ENCODE assay signal across 16 cellular contexts in the genomic region with DNA sequence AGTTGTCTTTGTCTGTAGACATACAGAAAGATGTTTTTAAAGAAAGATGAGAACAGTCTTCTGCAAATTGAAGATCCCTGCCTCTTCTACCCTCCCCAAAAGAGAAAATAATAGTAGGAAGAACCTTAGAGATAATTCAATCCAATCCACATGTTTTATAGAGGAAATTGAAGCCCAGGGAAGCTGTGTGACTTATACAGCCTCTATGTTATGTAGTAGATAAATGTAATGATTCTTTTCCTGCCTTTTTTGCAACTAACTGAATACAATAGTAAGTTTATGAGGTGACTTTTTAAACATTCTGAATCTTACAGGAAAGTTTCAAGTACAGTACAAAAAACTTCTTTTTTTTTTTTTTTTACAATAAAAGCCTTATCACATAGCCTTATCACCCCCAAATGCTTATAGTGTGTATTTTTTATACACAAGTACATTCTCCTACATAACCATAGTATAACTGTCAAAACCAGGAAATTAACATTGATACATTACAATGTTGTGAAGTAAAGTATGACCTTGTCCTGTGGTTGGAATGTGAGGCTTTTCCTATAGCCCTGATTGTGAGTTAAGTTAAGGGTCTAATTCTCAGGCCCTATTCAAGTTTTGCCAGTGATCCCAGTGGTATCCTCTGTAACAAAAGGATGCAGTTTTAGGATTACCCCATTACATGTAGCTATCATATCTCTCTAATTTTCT.
DNase-seq lines count a peak whose midpoint lies in the region; TF ChIP-seq lines count a peak whose summit lies in the region.
"Had no signal": no experiment of that assay in that cellular context is flagged by ENCODE, and none has a peak within 500 bp of the region (broad histone marks: within the 10 kb centered on the region; RNA-seq: fewer than 3 reads in every experiment).

No MANE protein-coding gene starts in this region.

- H3K27me3 ChIP-seq in uterus, result no peaks in the 10 kb centered on the region
- H3K27me3 ChIP-seq: BLaER1 had no signal

- peaks cover 42% of the 10 kb centered on the region for H3K4me1 Mint-ChIP-seq in dendritic cell treated with granulocyte-macrophage colony-stimulating factor and Interleukin-4, amounts not matched to agents 40 ng/mL and 50 ng/mL, for 4 days (ENCODE audit: low read depth)
- H3K4me1 Mint-ChIP-seq: B cell; CD4-positive, CD25-positive, alpha-beta regulatory T cell had no signal

- H3K27ac Mint-ChIP-seq in dendritic cell treated with granulocyte-macrophage colony-stimulating factor and Interleukin-4, amounts not matched to agents 40 ng/mL and 50 ng/mL, for 4 days, result peak overlapping the region; percentile 74
- H3K27ac Mint-ChIP-seq: B cell; CD4-positive, CD25-positive, alpha-beta regulatory T cell; CD8-positive, alpha-beta T cell had no signal

- H3K4me3 Mint-ChIP-seq in dendritic cell treated with granulocyte-macrophage colony-stimulating factor and Interleukin-4, amounts not matched to agents 40 ng/mL and 50 ng/mL, for 4 days, result no peak overlapping the region
- H3K4me3 Mint-ChIP-seq: B cell; CD4-positive, CD25-positive, alpha-beta regulatory T cell; CD8-positive, alpha-beta T cell had no signal

- no peaks in the 10 kb centered on the region for H3K9me3 Mint-ChIP-seq in dendritic cell treated with granulocyte-macrophage colony-stimulating factor and Interleukin-4, amounts not matched to agents 40 ng/mL and 50 ng/mL, for 4 days
- H3K9me3 Mint-ChIP-seq: CD8-positive, alpha-beta T cell had no signal

- H3K4me1 ChIP-seq in uterus, result no peaks in the 10 kb centered on the region
- H3K4me1 ChIP-seq: HAP-1 had no signal

- intact Hi-C loops in dendritic cell treated with granulocyte-macrophage colony-stimulating factor and Interleukin-4, amounts not matched to agents 40 ng/mL and 50 ng/mL, for 4 days (cut with micrococcal nuclease), result no loop called here
- intact Hi-C loops in uterus (cut with DNase I; ENCODE audit: low total_unique reads), result no loop called here

- DNase-seq in glomerular endothelial cell (ENCODE audit: extremely low read depth, low read depth, low spot score) (peak; percentile 79), lung microvascular endothelial cell (ENCODE audit: low read depth in 2 of 2) (peak; percentile 27 to 63), NCI-H345 (lab: John Stamatoyannopoulos, UW) (no peak), HCEC 1CT (no peak), uterus (no peak)
- DNase-seq: Caco-2; CD4-positive, CD25-positive, alpha-beta regulatory T cell; CD8-positive, alpha-beta T cell; DMS153; DND-41; GOT3 had no signal

- TF ChIP-seq POLR2A in uterus (IDR thresholded peaks at IDR 0.05), result no peak

- no peak overlapping the region for H3K27ac ChIP-seq in uterus
- H3K27ac ChIP-seq: BLaER1, C4-2B had no signal

- H3K36me3 Mint-ChIP-seq in dendritic cell treated with granulocyte-macrophage colony-stimulating factor and Interleukin-4, amounts not matched to agents 40 ng/mL and 50 ng/mL, for 4 days (ENCODE audit: low read depth), result no peaks in the 10 kb centered on the region
- H3K36me3 Mint-ChIP-seq: CD4-positive, CD25-positive, alpha-beta regulatory T cell; CD8-positive, alpha-beta T cell had no signal

- peaks cover 4% of the 10 kb centered on the region for H3K27me3 Mint-ChIP-seq in dendritic cell treated with granulocyte-macrophage colony-stimulating factor and Interleukin-4, amounts not matched to agents 40 ng/mL and 50 ng/mL, for 4 days

- no peaks in the 10 kb centered on the region for H3K36me3 ChIP-seq in uterus
- H3K36me3 ChIP-seq: BLaER1, HAP-1 had no signal

- no peak for TF ChIP-seq CTCF in uterus (IDR thresholded peaks at IDR 0.05)

- no peaks in the 10 kb centered on the region for H3K9me3 ChIP-seq in uterus
- H3K9me3 ChIP-seq: BLaER1, Caco-2, HAP-1 had no signal

- H3K4me3 ChIP-seq in uterus, result no peak overlapping the region
- H3K4me3 ChIP-seq: BLaER1, HAP-1 had no signal

Comparison
In these comparisons a context has a peak if more than half of its experiments do, and no peak if none do; other contexts are left out.
1. DNase-seq: peak in glomerular endothelial cell (single experiment) and lung microvascular endothelial cell (2 of 2); none in NCI-H345 (single experiment), HCEC 1CT (single experiment) and uterus (0 of 2).